ENCODE assay signal across 1 cellular context in genomic region chr11:34916014-34916809, GRCh38.
A peak's percentile ranks its signal among the peaks of the same experiment; 100 is the strongest.
TF ChIP-seq lines count a peak whose summit lies in the region.

Gene APIP, minus strand, starts transcription at chr11:34916379. Its CDS starts 95 bp downstream, at chr11:34916284.
Gene PDHX, plus strand, starts transcription at chr11:34916618. Its CDS starts 38 bp downstream, at chr11:34916656.

TF ChIP-seq in WTC11, 78 proteins besides CTCF, POLR2A, EP300 and RAD21 (continued from another document):
- TF ChIP-seq FOXP4 (CRISPR knock-in tag; IDR thresholded peaks at IDR 0.05) (peak; percentile 62; the same call in 1 of the 2 replicates), SP1 (CRISPR knock-in tag; conservative IDR thresholded peaks at IDR 0.05) (peak; percentile 90), ZBTB43 (CRISPR knock-in tag; IDR thresholded peaks at IDR 0.05) (peak; percentile 76), NFATC4 (CRISPR knock-in tag; IDR thresholded peaks at IDR 0.05) (0 out of 2 replicates have a peak, but pooled peaks have one; percentile 53), MYBL2 (CRISPR knock-in tag; IDR thresholded peaks at IDR 0.05) (no peak), HMGXB4 (CRISPR knock-in tag; IDR thresholded peaks at IDR 0.05) (peak; percentile 81; the same call in 1 of the 2 replicates), GTF2I (CRISPR knock-in tag; conservative IDR thresholded peaks at IDR 0.05) (no peak), ZNF671 (CRISPR knock-in tag; IDR thresholded peaks at IDR 0.05) (no peak), ESRRA (CRISPR knock-in tag; IDR thresholded peaks at IDR 0.05; ENCODE audit: borderline replicate concordance) (no peak), ZNF232 (CRISPR knock-in tag; IDR thresholded peaks at IDR 0.05) (no peak), ZNF317 (CRISPR knock-in tag; IDR thresholded peaks at IDR 0.05; ENCODE audit: borderline replicate concordance, low read depth) (no peak), OVOL2 (CRISPR knock-in tag; IDR thresholded peaks at IDR 0.05; ENCODE audit: borderline replicate concordance) (no peak; the same call in 1 of the 2 replicates), ZNF416 (CRISPR knock-in tag; IDR thresholded peaks at IDR 0.05) (no peak), ETV6 (CRISPR knock-in tag; IDR thresholded peaks at IDR 0.05) (no peak), HMGA2 (CRISPR knock-in tag; IDR thresholded peaks at IDR 0.05) (no peak)
- TF ChIP-seq, protein P1, sequence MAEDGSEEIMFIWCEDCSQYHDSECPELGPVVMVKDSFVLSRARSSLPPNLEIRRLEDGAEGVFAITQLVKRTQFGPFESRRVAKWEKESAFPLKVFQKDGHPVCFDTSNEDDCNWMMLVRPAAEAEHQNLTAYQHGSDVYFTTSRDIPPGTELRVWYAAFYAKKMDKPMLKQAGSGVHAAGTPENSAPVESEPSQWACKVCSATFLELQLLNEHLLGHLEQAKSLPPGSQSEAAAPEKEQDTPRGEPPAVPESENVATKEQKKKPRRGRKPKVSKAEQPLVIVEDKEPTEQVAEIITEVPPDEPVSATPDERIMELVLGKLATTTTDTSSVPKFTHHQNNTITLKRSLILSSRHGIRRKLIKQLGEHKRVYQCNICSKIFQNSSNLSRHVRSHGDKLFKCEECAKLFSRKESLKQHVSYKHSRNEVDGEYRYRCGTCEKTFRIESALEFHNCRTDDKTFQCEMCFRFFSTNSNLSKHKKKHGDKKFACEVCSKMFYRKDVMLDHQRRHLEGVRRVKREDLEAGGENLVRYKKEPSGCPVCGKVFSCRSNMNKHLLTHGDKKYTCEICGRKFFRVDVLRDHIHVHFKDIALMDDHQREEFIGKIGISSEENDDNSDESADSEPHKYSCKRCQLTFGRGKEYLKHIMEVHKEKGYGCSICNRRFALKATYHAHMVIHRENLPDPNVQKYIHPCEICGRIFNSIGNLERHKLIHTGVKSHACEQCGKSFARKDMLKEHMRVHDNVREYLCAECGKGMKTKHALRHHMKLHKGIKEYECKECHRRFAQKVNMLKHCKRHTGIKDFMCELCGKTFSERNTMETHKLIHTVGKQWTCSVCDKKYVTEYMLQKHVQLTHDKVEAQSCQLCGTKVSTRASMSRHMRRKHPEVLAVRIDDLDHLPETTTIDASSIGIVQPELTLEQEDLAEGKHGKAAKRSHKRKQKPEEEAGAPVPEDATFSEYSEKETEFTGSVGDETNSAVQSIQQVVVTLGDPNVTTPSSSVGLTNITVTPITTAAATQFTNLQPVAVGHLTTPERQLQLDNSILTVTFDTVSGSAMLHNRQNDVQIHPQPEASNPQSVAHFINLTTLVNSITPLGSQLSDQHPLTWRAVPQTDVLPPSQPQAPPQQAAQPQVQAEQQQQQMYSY (CRISPR knock-in tag; IDR thresholded peaks at IDR 0.05) = no peak
- TF ChIP-seq, protein P2, sequence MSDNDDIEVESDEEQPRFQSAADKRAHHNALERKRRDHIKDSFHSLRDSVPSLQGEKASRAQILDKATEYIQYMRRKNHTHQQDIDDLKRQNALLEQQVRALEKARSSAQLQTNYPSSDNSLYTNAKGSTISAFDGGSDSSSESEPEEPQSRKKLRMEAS (CRISPR knock-in tag; IDR thresholded peaks at IDR 0.05) = peak; percentile 57; the same call in 1 of the 2 replicates
- TF ChIP-seq, protein P3, sequence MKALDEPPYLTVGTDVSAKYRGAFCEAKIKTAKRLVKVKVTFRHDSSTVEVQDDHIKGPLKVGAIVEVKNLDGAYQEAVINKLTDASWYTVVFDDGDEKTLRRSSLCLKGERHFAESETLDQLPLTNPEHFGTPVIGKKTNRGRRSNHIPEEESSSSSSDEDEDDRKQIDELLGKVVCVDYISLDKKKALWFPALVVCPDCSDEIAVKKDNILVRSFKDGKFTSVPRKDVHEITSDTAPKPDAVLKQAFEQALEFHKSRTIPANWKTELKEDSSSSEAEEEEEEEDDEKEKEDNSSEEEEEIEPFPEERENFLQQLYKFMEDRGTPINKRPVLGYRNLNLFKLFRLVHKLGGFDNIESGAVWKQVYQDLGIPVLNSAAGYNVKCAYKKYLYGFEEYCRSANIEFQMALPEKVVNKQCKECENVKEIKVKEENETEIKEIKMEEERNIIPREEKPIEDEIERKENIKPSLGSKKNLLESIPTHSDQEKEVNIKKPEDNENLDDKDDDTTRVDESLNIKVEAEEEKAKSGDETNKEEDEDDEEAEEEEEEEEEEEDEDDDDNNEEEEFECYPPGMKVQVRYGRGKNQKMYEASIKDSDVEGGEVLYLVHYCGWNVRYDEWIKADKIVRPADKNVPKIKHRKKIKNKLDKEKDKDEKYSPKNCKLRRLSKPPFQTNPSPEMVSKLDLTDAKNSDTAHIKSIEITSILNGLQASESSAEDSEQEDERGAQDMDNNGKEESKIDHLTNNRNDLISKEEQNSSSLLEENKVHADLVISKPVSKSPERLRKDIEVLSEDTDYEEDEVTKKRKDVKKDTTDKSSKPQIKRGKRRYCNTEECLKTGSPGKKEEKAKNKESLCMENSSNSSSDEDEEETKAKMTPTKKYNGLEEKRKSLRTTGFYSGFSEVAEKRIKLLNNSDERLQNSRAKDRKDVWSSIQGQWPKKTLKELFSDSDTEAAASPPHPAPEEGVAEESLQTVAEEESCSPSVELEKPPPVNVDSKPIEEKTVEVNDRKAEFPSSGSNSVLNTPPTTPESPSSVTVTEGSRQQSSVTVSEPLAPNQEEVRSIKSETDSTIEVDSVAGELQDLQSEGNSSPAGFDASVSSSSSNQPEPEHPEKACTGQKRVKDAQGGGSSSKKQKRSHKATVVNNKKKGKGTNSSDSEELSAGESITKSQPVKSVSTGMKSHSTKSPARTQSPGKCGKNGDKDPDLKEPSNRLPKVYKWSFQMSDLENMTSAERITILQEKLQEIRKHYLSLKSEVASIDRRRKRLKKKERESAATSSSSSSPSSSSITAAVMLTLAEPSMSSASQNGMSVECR (CRISPR knock-in tag; IDR thresholded peaks at IDR 0.05; ENCODE audit: borderline replicate concordance) = peak; percentile 49; the same call in 1 of the 2 replicates
- TF ChIP-seq, protein P4, sequence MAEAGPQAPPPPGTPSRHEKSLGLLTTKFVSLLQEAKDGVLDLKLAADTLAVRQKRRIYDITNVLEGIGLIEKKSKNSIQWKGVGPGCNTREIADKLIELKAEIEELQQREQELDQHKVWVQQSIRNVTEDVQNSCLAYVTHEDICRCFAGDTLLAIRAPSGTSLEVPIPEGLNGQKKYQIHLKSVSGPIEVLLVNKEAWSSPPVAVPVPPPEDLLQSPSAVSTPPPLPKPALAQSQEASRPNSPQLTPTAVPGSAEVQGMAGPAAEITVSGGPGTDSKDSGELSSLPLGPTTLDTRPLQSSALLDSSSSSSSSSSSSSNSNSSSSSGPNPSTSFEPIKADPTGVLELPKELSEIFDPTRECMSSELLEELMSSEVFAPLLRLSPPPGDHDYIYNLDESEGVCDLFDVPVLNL (CRISPR knock-in tag; IDR thresholded peaks at IDR 0.05; ENCODE audit: borderline replicate concordance, low read depth) = 0 out of 2 replicates have a peak, but pooled peaks have one; percentile 42
- TF ChIP-seq, protein P5, sequence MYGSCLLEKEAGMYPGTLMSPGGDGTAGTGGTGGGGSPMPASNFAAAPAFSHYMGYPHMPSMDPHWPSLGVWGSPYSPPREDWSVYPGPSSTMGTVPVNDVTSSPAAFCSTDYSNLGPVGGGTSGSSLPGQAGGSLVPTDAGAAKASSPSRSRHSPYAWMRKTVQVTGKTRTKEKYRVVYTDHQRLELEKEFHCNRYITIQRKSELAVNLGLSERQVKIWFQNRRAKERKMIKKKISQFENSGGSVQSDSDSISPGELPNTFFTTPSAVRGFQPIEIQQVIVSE (CRISPR knock-in tag; IDR thresholded peaks at IDR 0.05; ENCODE audit: borderline replicate concordance) = no peak
TF ChIP-seq in WTC11: peak in this region for 15.
